18 cellular contexts compared by ENCODE assay signal in genomic region chr10:47248436-47249090, GRCh38. TPM values are rescaled to one million over a fixed set of nuclear protein-coding genes. Genes with fewer than 3 reads are reported as not detected.
"Had no signal": no experiment of that assay in that cellular context is flagged by ENCODE, and none has a peak within 500 bp of the region (broad histone marks: within the 10 kb centered on the region; RNA-seq: fewer than 3 reads in every experiment).

No MANE protein-coding gene starts in this region.

- H3K4me3 Mint-ChIP-seq: dendritic cell treated with granulocyte-macrophage colony-stimulating factor and Interleukin-4, amounts not matched to agents 40 ng/mL and 50 ng/mL, for 4 days had no signal

- ATAC-seq: gastroesophageal sphincter, heart left ventricle, left ventricle myocardium superior, pancreas had no signal

- H3K9me3 Mint-ChIP-seq: dendritic cell treated with granulocyte-macrophage colony-stimulating factor and Interleukin-4, amounts not matched to agents 40 ng/mL and 50 ng/mL, for 4 days had no signal

- H3K27ac Mint-ChIP-seq: dendritic cell treated with granulocyte-macrophage colony-stimulating factor and Interleukin-4, amounts not matched to agents 40 ng/mL and 50 ng/mL, for 4 days had no signal

- DNase-seq: activated CD4-positive, CD25-positive, alpha-beta regulatory T cell; activated effector memory CD4-positive, alpha-beta T cell treated with Interleukin-2 at 50 U/mL for 16 hours; activated naive CD4-positive, alpha-beta T cell treated with anti-CD3 and anti-CD28 coated beads, Interleukin-2, amount 50 U/mL, for 16 hours; effector CD8-positive, alpha-beta T cell; heart left ventricle; kidney glomerular epithelial cell; left ventricle myocardium superior; pancreas; stimulated activated CD4-positive, alpha-beta T cell treated with anti-CD3 and anti-CD28 coated beads, Interleukin-1b, Interleukin-23, amount 100 ng/mL, for 48 hours; stimulated activated CD8-positive, alpha-beta memory T cell treated with anti-CD3 and anti-CD28 coated beads, Interleukin-4, amount 100 ng/mL, for 48 hours; stimulated activated naive CD4-positive, alpha-beta T cell; T1000 had no signal

RNA-seq across cellular contexts. Expression of gene GDF10, which starts 51.4 kb away (rescaled TPM):
- total RNA-seq: bronchial epithelial cell; endothelial cell of umbilical vein; mononuclear cell; T-helper 1 cell treated with Interleukin-12 subunit alpha and Interleukin-12 subunit beta and Interleukin-4 antibody, amounts not matched to agents 30 ng/mL and 1 ng/mL, for 36 hours had no signal
